ENCODE assay signal across 2 cellular contexts in the genomic region with DNA sequence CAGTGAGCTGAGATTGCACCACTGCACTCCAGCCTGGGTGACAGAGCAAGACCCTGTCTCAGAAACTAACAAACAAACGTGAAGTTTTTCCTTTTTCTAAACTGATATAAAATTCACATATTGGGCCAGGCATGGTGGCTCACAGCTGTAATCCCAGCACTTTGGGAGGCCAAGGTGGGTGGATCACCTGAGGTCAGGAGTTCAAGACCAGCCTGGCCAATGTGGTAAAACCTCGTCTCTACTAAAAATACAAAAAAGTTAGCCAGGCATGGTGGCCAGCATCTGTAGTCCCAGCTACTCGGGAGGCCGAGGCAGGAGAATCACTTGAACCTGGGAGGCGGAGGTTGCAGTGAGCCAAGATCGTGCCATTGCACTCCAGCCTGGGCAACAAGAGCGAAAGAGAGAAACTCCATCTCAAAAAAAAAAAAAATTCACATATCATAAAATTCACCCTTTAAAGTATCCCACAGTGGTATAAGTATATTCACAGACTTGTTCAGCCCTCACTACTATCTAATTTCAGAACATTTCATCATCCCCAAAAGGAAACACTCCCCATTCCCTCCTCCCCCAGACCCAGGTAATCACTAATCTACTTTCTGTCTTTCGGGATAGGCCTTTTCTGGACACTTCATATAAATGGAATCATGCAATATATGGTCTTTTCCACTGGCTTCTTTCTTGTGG. TPM values are rescaled to one million over a fixed set of nuclear protein-coding genes. Genes with fewer than 3 reads are reported as not detected.
"Had no signal": no experiment of that assay in that cellular context is flagged by ENCODE, and none has a peak within 500 bp of the region (broad histone marks: within the 10 kb centered on the region; RNA-seq: fewer than 3 reads in every experiment).

No MANE protein-coding gene starts in this region.

RNA-seq across cellular contexts. Expression of a gene that starts 34.6 kb away (rescaled TPM):
- total RNA-seq: activated CD4-positive, alpha-beta T cell treated with anti-CD3 and anti-CD28 coated beads, Interleukin-2, amount 10 ng/mL, durations not matched to agents 24 days and 14 days; ascending aorta had no signal
